Comparison of ENCODE assay signal across 8 cellular contexts in the genomic region with DNA sequence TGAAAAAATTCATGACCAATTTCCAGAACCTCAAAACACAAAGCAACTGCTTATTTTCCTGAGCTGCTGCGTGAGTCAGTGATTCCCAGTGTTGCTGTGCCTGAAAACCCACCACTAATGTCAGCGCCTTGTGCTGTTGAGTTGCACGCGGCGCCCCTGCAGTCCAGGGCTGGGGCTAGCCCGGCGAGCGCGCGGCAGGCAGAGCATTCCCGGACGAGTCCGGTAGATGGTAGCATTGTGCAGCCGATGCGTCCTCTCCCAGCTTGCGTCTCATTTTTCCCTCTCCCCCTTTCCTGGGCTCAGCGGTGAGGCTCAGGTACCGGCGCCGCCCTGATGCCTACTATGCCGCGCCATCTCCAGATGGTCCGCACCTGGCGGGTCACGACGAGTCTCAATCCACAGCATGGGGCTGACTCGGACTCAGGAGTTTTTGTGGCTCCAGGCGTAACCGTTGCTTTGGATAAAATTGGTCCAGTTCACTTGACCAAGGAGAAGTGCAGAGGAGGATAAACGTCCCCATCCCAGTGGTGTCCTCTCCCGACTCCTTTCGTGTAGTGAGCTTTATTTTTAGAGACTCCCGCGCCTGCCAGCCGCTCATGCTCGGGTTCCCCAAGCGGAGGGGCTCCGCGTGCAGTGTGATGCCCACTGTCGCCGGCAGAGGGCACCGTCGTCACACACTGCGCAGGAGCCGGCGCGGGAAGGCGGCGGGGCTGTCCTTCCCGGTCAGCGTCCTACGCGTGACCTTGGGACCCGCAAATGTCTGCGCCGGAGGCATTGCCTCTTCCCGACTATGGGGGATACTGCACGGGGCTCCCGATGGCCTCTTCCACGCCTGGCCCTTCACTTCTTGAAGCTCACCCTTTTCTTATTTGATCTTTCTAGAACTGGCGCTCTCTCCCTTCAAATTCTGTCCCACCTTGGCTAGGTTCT. TPM values are rescaled to one million over a fixed set of nuclear protein-coding genes. Genes with fewer than 3 reads are reported as not detected.
DNase-seq lines count a peak whose midpoint lies in the region; ATAC-seq and TF ChIP-seq lines count a peak whose summit lies in the region.

No MANE protein-coding gene starts in this region.

- no peaks in the 10 kb centered on the region for H3K9me3 Mint-ChIP-seq in T-cell

- POLR2A ChIA-PET in T-cell (lab: Charles Lee) = interaction anchor here in 1 of 2 donors (0.6 kb wide), 1 partner anchor 31 kb away, joined by 9 read pairs; no protein-coding TSS in a partner anchor

- CTCF ChIA-PET in T-cell (lab: Charles Lee) = interaction anchor here (0.5 to 2.4 kb wide), 18 partner anchors 9 to 1273 kb away, joined by 3 to 14 read pairs (median 4); no protein-coding TSS in a partner anchor

- H3K36me3 ChIP-seq in left ventricle myocardium inferior = no peaks in the 10 kb centered on the region
- H3K36me3 ChIP-seq in upper lobe of right lung = no peaks in the 10 kb centered on the region

- DNase-seq in NCI-H1105 treated with DMSO at 0.1 percent for 48 hours (lab: John Stamatoyannopoulos, UW) (peak; percentile 77), T-cell (peak; percentile 17 to 72 (median 53)), amniotic stem cell (lab: John Stamatoyannopoulos, UW) (peak; percentile 82), left ventricle myocardium inferior (peak; percentile 84), posterior vena cava (ENCODE audit: low spot score) (peak; percentile 93), upper lobe of right lung (peak; percentile 89)

- H3K27ac ChIP-seq in left ventricle myocardium inferior (replicated peaks) (peak overlapping the region; percentile 79), upper lobe of right lung (no peak overlapping the region)

- H3K4me1 Mint-ChIP-seq in T-cell = peaks cover 10 to 14% (median 12%) of the 10 kb centered on the region in 3 donors

- peak; percentile 90 for TF ChIP-seq CTCF in GM12873 (IDR thresholded peaks at IDR 0.05; ENCODE audit: insufficient read depth, low read depth, low read length, missing control alignments)
- TF ChIP-seq CTCF in left ventricle myocardium inferior (IDR thresholded peaks at IDR 0.05; ENCODE audit: borderline replicate concordance) = peak; percentile 80
- TF ChIP-seq CTCF in upper lobe of right lung (IDR thresholded peaks at IDR 0.05) = peak; percentile 78

- H3K27me3 Mint-ChIP-seq in T-cell = peaks cover 25 to 43% of the 10 kb centered on the region in 2 donors

- ATAC-seq in HG02759 (IDR thresholded peaks at IDR 0.05; ENCODE audit: unreplicated experiment) (peak; percentile 97), T-cell (replicated peaks in 1 of 4) (peak; percentile 91 to 92 (median 91)), upper lobe of right lung (peak; percentile 97)

- H3K27me3 ChIP-seq in left ventricle myocardium inferior (ENCODE audit: low read depth) (peaks cover 8% of the 10 kb centered on the region), upper lobe of right lung (no peaks in the 10 kb centered on the region)

- H3K4me3 ChIP-seq in left ventricle myocardium inferior (peak overlapping the region; percentile 72), upper lobe of right lung (peak overlapping the region; percentile 64)

- peaks cover 14% of the 10 kb centered on the region for H3K4me1 ChIP-seq in left ventricle myocardium inferior
- peaks cover 8% of the 10 kb centered on the region for H3K4me1 ChIP-seq in upper lobe of right lung

- intact Hi-C loops in left ventricle myocardium inferior (cut with micrococcal nuclease) = loop anchor here (10.0 kb wide), 1 partner anchor 141 kb away; no protein-coding TSS in a partner anchor
- intact Hi-C loops in posterior vena cava (cut with DNase I) = loop anchor here in 1 of 2 donors (10.0 kb wide), 1 partner anchor 271 kb away; no protein-coding TSS in a partner anchor
- intact Hi-C loops in upper lobe of right lung (cut with DNase I) = no loop called here

- H3K36me3 Mint-ChIP-seq in T-cell = no peaks in the 10 kb centered on the region

- peak overlapping the region; percentile 86 to 91 (median 86) for H3K4me3 Mint-ChIP-seq in T-cell

- H3K9me3 ChIP-seq in left ventricle myocardium inferior (replicated peaks) = no peaks in the 10 kb centered on the region
- no peaks in the 10 kb centered on the region for H3K9me3 ChIP-seq in upper lobe of right lung

- no peak overlapping the region for H3K27ac Mint-ChIP-seq in T-cell

RNA-seq across cellular contexts. Expression of a gene that starts 53.6 kb away (rescaled TPM):
- total RNA-seq in T-cell (1 to 10 TPM in 4 of 5 donors, not detected in 1; 1.9 to 2.4 (median 2.0) TPM), left ventricle myocardium inferior (698 TPM), posterior vena cava (1,000 to 10,000 TPM; 1,930 to 2,920 TPM), upper lobe of right lung (661 TPM)

Comparison
In these comparisons a context has a peak if more than half of its experiments do, and no peak if none do; other contexts are left out.
1. RNA of a gene that starts 53.6 kb away (total RNA-seq): 1,930 to 2,920 TPM in posterior vena cava, 698 TPM in left ventricle myocardium inferior (single experiment) and 661 TPM in upper lobe of right lung (single experiment); 1.9 to 2.4 TPM in T-cell; every median in the first group is over 100 times any median in the second.
2. Peak in every context shown above with its lines, with median percentiles within 50 percentile points of each other: CTCF ChIP-seq, ATAC-seq and DNase-seq.